Comparison of ENCODE assay signal across 1 cellular context in genomic region chr4:53315300-53315699, GRCh38.
TF ChIP-seq lines count a peak whose summit lies in the region.

No MANE protein-coding gene starts in this region.

TF ChIP-seq in Ishikawa, 13 proteins besides CTCF, POLR2A, EP300 and RAD21 (continued from another document):
- TF ChIP-seq MAX (IDR thresholded peaks at IDR 0.05) (0 out of 2 replicates have a peak, but pooled peaks have one; percentile 30), YY1 (IDR thresholded peaks at IDR 0.05; ENCODE audit: low read depth) (no peak), CEBPB (IDR thresholded peaks at IDR 0.05) (no peak), ZBTB7A (IDR thresholded peaks at IDR 0.05; ENCODE audit: low read depth) (no peak)
